Comparison of ENCODE assay signal across 8 cellular contexts in the genomic region with DNA sequence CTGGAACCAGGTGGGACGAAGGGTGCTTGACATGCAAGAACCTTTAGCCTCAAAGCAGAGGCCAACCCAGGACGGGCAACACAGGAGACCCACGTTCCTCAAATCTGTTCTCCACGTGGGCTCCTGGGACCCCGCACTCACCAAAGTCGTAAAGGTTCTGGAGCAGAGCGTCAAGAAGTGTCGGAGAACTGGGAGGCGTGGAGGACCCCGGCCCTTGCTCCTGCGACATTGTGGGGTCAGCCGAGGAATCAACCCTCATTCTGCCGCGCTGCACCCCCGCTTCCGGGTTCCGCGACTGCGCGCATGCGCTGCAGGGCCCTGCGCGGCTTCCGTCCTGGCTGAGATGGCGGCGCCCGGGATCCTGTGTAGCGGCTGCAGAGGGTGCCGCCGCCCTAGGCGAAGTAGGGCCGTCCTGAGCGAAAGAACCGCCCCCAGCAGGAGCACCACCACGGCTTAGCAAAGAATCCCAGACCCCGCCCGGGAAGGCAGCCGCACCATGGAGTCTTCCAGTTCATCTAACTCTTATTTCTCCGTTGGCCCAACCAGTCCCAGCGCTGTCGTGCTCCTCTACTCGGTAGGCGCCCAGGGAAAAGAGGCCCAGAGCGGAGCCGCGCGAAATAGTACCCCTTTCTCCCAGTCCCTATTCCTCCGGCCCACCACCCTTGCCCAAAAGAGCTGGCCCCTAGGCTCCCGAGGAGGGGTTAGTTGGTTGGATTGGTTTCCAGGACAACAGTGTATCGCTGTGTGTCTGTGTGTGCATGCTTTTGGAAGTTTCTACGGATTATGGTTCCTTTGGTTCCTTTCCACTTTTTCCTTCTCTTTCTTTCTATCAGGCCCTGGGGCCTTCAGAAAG. TPM values are rescaled to one million over a fixed set of nuclear protein-coding genes. Genes with fewer than 3 reads are reported as not detected.
DNase-seq lines count a peak whose midpoint lies in the region; ATAC-seq and TF ChIP-seq lines count a peak whose summit lies in the region.

Gene GNPAT, plus strand, starts transcription at position 330 of the 853 bp plus-strand sequence. Its CDS starts 167 bp downstream, at position 497.

- intact Hi-C loops in left ventricle myocardium superior (cut with micrococcal nuclease): no loop called here
- intact Hi-C loops in psoas muscle (cut with DNase I): loop anchor here (5.0 kb wide), 1 partner anchor 96 kb away; the partner anchor contains the start of genes EXOC8 (in 2 of the 2) and SPRTN (in 2 of the 2)

- DNase-seq in GM13976 (ENCODE audit: low spot score) (peak; percentile 95), NCI-H1436 (lab: John Stamatoyannopoulos, UW) (peak; percentile 85), T-helper 17 cell (peak; percentile 89 to 92 (median 90)), amygdala (lab: John Stamatoyannopoulos, UW) (peak in 54 of 56 donors; percentile 12 to 90 (median 72)), left ventricle myocardium superior (peak; percentile 94), psoas muscle (peak; percentile 90 to 95)

- H3K27me3 ChIP-seq in psoas muscle (ENCODE audit: insufficient read depth in 3 of 3, low read length in 2 of 3): no peaks in the 10 kb centered on the region

- H3K4me3 Mint-ChIP-seq in T-helper 17 cell: peak within 1 kb of the TSS; percentile 96

- H3K4me3 ChIP-seq in psoas muscle (peak within 1 kb of the TSS; percentile 88), urinary bladder (ENCODE audit: low read depth, low read length) (peak within 1 kb of the TSS; percentile 82)

- ATAC-seq in HG02763 (IDR thresholded peaks at IDR 0.05; ENCODE audit: unreplicated experiment) (peak; percentile 92), T-helper 17 cell (peak; percentile 98), left ventricle myocardium superior (peak; percentile 98), psoas muscle (peak; percentile 91 to 93 (median 92))

- H3K4me1 ChIP-seq in psoas muscle (peaks cover 51% of the 10 kb centered on the region), urinary bladder (ENCODE audit: insufficient read depth) (no peaks in the 10 kb centered on the region)

- H3K9me3 ChIP-seq in T-helper 17 cell (ENCODE audit: control insufficient read depth, low read length, poor library complexity, severe bottlenecking) (no peaks in the 10 kb centered on the region), psoas muscle (no peaks in the 10 kb centered on the region)

- no peak for TF ChIP-seq CTCF in GM13976 (IDR thresholded peaks at IDR 0.05; ENCODE audit: borderline replicate concordance, control extremely low read depth, extremely low read depth, insufficient read depth, missing control alignments)
- no peak for TF ChIP-seq CTCF in psoas muscle (IDR thresholded peaks at IDR 0.05)

- H3K4me1 Mint-ChIP-seq in T-helper 17 cell: peaks cover 62% of the 10 kb centered on the region

- H3K27ac Mint-ChIP-seq in T-helper 17 cell: peak within 1 kb of the TSS; percentile 98

- peak within 1 kb of the TSS; percentile 91 for H3K27ac ChIP-seq in psoas muscle
- H3K27ac ChIP-seq in urinary bladder (ENCODE audit: low read depth): peak within 1 kb of the TSS; percentile 61

- in situ Hi-C loops in GM13976 (cut with MboI; ENCODE audit: low sequenced_read_pairs, unreplicated experiment): no loop called here

- peaks cover 2% of the 10 kb centered on the region for H3K36me3 Mint-ChIP-seq in T-helper 17 cell (ENCODE audit: low read depth)

- WGBS in psoas muscle, 3 donors: 0% methylated on average over 50 to 51 of the region's 51 CpGs
- WGBS in urinary bladder: under 1% methylated on average over 51 of the region's 51 CpGs

- H3K36me3 ChIP-seq in psoas muscle (ENCODE audit: insufficient read depth in 1 of 2, low read depth in 1 of 2): peaks cover 0 to 25% of the 10 kb centered on the region in 2 donors
- H3K36me3 ChIP-seq in urinary bladder (ENCODE audit: insufficient read depth): peaks cover 3% of the 10 kb centered on the region

- no peaks in the 10 kb centered on the region for H3K27me3 Mint-ChIP-seq in T-helper 17 cell

RNA-seq across cellular contexts. Expression of gene GNPAT, which starts in this region (rescaled TPM):
- total RNA-seq in T-helper 17 cell (10 to 100 TPM; 16.4 to 20.3 TPM), left ventricle myocardium superior (62.2 TPM), psoas muscle (10 to 100 TPM; 65.8 to 77.6 (median 73.4) TPM), urinary bladder (57.0 TPM)
- polyA plus RNA-seq in psoas muscle (100 to 1,000 TPM in 1 of 3 donors, 10 to 100 TPM in 2; 45.5 to 112 (median 70.9) TPM), urinary bladder (34.1 TPM)

Comparison
In these comparisons a context has a peak if more than half of its experiments do, and no peak if none do; other contexts are left out.
1. Peak in every context shown above with its lines: DNase-seq, ATAC-seq, H3K4me3 ChIP-seq and H3K27ac ChIP-seq.